23 cellular contexts compared by ENCODE assay signal in genomic region chr6:137894779-137895385, GRCh38. TPM values are rescaled to one million over a fixed set of nuclear protein-coding genes. Genes with fewer than 3 reads are reported as not detected.
A peak's percentile ranks its signal among the peaks of the same experiment; 100 is the strongest.
DNase-seq lines count a peak whose midpoint lies in the region; ATAC-seq and TF ChIP-seq lines count a peak whose summit lies in the region.
"Had no signal": no experiment of that assay in that cellular context is flagged by ENCODE, and none has a peak within 500 bp of the region (broad histone marks: within the 10 kb centered on the region; RNA-seq: fewer than 3 reads in every experiment).

No MANE protein-coding gene starts in this region.

- H3K27me3 ChIP-seq in skeletal muscle satellite cell (ENCODE audit: control insufficient read depth, insufficient read depth, low read length): no peaks in the 10 kb centered on the region
- H3K27me3 ChIP-seq: neural progenitor cell, stomach, upper lobe of right lung had no signal

- peaks cover 8% of the 10 kb centered on the region for H3K4me1 Mint-ChIP-seq in activated T-cell treated with anti-CD3 and anti-CD28 coated beads, Interleukin-2, amount 50 U/mL, for 72 hours (ENCODE audit: low read depth)
- peaks cover 37% of the 10 kb centered on the region for H3K4me1 Mint-ChIP-seq in activated T-cell treated with anti-CD3 and anti-CD28 coated beads, Interleukin-2, amount 50 U/mL, for 24 hours (ENCODE audit: low read depth)
- H3K4me1 Mint-ChIP-seq: brain, neural progenitor cell had no signal

- H3K36me3 ChIP-seq in skeletal muscle satellite cell (ENCODE audit: insufficient read depth, low read length): no peaks in the 10 kb centered on the region
- H3K36me3 ChIP-seq: neural progenitor cell, stomach, upper lobe of right lung had no signal

- H3K4me3 ChIP-seq in fibroblast of mammary gland (ENCODE audit: control insufficient read depth, low read depth, low read length) (no peak overlapping the region), skeletal muscle satellite cell (ENCODE audit: low read length) (no peak overlapping the region)
- H3K4me3 ChIP-seq: neural progenitor cell, stomach, upper lobe of right lung had no signal

- H3K27ac Mint-ChIP-seq in activated T-cell treated with anti-CD3 and anti-CD28 coated beads, Interleukin-2, amount 50 U/mL, for 72 hours: peak overlapping the region; percentile 51
- H3K27ac Mint-ChIP-seq in activated T-cell treated with anti-CD3 and anti-CD28 coated beads, Interleukin-2, amount 50 U/mL, for 24 hours: no peak overlapping the region
- H3K27ac Mint-ChIP-seq: activated CD4-positive, alpha-beta T cell treated with anti-CD3 and anti-CD28 coated beads, Interleukin-2, amount 10 ng/mL, durations not matched to agents 24 days and 14 days; activated naive CD4-positive, alpha-beta T cell treated with anti-CD3 and anti-CD28 coated beads for 36 hours; brain; CD4-positive, CD25-positive, alpha-beta regulatory T cell; IgD-negative memory B cell; mesothelial cell of epicardium; neural progenitor cell had no signal

- H3K9me3 ChIP-seq in skeletal muscle satellite cell (replicated peaks; ENCODE audit: low read length): no peaks in the 10 kb centered on the region
- H3K9me3 ChIP-seq: stomach, upper lobe of right lung had no signal

- TF ChIP-seq CTCF in fibroblast of mammary gland (conservative IDR thresholded peaks at IDR 0.05; ENCODE audit: control insufficient read depth, insufficient read depth, low read depth, low read length): no peak

- no peak for DNase-seq in activated T-cell treated with anti-CD3 and anti-CD28 coated beads, Interleukin-2, amount 50 U/mL, for 72 hours
- no peak for DNase-seq in activated T-cell treated with anti-CD3 and anti-CD28 coated beads, Interleukin-2, amount 50 U/mL, for 24 hours
- peak; percentile 28 for DNase-seq in RKO (ENCODE audit: low spot score)
- DNase-seq in fibroblast of mammary gland (ENCODE audit: low read depth): peak; percentile 69
- DNase-seq in Kasumi-1 (lab: John Stamatoyannopoulos, UW): no peak
- no peak for DNase-seq in GM19240 (ENCODE audit: insufficient read length, low spot score)
- DNase-seq: 8988T; activated CD4-positive, alpha-beta T cell treated with anti-CD3 and anti-CD28 coated beads, Interleukin-2, amount 10 ng/mL, durations not matched to agents 24 days and 14 days; activated naive CD4-positive, alpha-beta T cell treated with anti-CD3 and anti-CD28 coated beads for 36 hours; CD4-positive, CD25-positive, alpha-beta regulatory T cell; erythroblast; NCI-H1105 treated with DMSO at 0.1 percent for 48 hours; NCI-H2171 treated with DMSO at 0.1 percent for 48 hours; retina; RPMI8226; stomach; upper lobe of right lung had no signal

- H3K4me3 Mint-ChIP-seq in activated T-cell treated with anti-CD3 and anti-CD28 coated beads, Interleukin-2, amount 50 U/mL, for 72 hours: no peak overlapping the region
- no peak overlapping the region for H3K4me3 Mint-ChIP-seq in activated T-cell treated with anti-CD3 and anti-CD28 coated beads, Interleukin-2, amount 50 U/mL, for 24 hours
- H3K4me3 Mint-ChIP-seq: activated CD4-positive, alpha-beta T cell treated with anti-CD3 and anti-CD28 coated beads, Interleukin-2, amount 10 ng/mL, durations not matched to agents 24 days and 14 days; activated naive CD4-positive, alpha-beta T cell treated with anti-CD3 and anti-CD28 coated beads for 36 hours; brain; IgD-negative memory B cell; mesothelial cell of epicardium; neural progenitor cell had no signal

- peak overlapping the region; percentile 43 for H3K9ac ChIP-seq in skeletal muscle satellite cell (ENCODE audit: low read depth, low read length)
- H3K9ac ChIP-seq: neural progenitor cell had no signal

- peaks cover 0 to 2% of the 10 kb centered on the region in 2 donors for H3K9me3 Mint-ChIP-seq in activated T-cell treated with anti-CD3 and anti-CD28 coated beads, Interleukin-2, amount 50 U/mL, for 72 hours
- no peaks in the 10 kb centered on the region for H3K9me3 Mint-ChIP-seq in activated T-cell treated with anti-CD3 and anti-CD28 coated beads, Interleukin-2, amount 50 U/mL, for 24 hours

- no peaks in the 10 kb centered on the region for H3K27me3 Mint-ChIP-seq in activated T-cell treated with anti-CD3 and anti-CD28 coated beads, Interleukin-2, amount 50 U/mL, for 72 hours (ENCODE audit: low read depth)
- H3K27me3 Mint-ChIP-seq in activated T-cell treated with anti-CD3 and anti-CD28 coated beads, Interleukin-2, amount 50 U/mL, for 24 hours: no peaks in the 10 kb centered on the region
- H3K27me3 Mint-ChIP-seq: activated CD4-positive, alpha-beta T cell treated with anti-CD3 and anti-CD28 coated beads, Interleukin-2, amount 10 ng/mL, durations not matched to agents 24 days and 14 days; CD4-positive, CD25-positive, alpha-beta regulatory T cell; IgD-negative memory B cell had no signal

- peak overlapping the region; percentile 50 for H3K4me2 ChIP-seq in skeletal muscle satellite cell (ENCODE audit: low read length)
- H3K4me2 ChIP-seq: neural progenitor cell had no signal

- peaks cover 2 to 4% of the 10 kb centered on the region in 2 donors for H3K36me3 Mint-ChIP-seq in activated T-cell treated with anti-CD3 and anti-CD28 coated beads, Interleukin-2, amount 50 U/mL, for 72 hours (ENCODE audit: insufficient read depth in 2 of 2)
- no peaks in the 10 kb centered on the region for H3K36me3 Mint-ChIP-seq in activated T-cell treated with anti-CD3 and anti-CD28 coated beads, Interleukin-2, amount 50 U/mL, for 24 hours (ENCODE audit: low read depth)
- H3K36me3 Mint-ChIP-seq: brain; CD4-positive, CD25-positive, alpha-beta regulatory T cell; mesothelial cell of epicardium; neural progenitor cell had no signal

- H3K4me1 ChIP-seq in skeletal muscle satellite cell (ENCODE audit: control insufficient read depth, insufficient read depth, low read length): peaks cover 43% of the 10 kb centered on the region
- H3K4me1 ChIP-seq: neural progenitor cell, stomach, upper lobe of right lung had no signal

- ATAC-seq in activated T-cell treated with anti-CD3 and anti-CD28 coated beads, Interleukin-2, amount 50 U/mL, for 72 hours (replicated peaks in 1 of 2): no peak
- ATAC-seq in esophagus mucosa: no peak
- ATAC-seq: upper lobe of right lung had no signal

RNA-seq across cellular contexts. Expression of gene TNFAIP3, which starts 27.8 kb away (rescaled TPM):
- total RNA-seq in activated T-cell treated with anti-CD3 and anti-CD28 coated beads, Interleukin-2, amount 50 U/mL, for 72 hours: 100 to 1,000 TPM; 350 to 510 TPM
- 15.5 and 22.7 TPM in 2 replicates for total RNA-seq in skeletal muscle satellite cell (2012; rRNA removed)
- total RNA-seq in esophagus mucosa: 8.8 TPM

Comparison
In these comparisons a context has a peak if more than half of its experiments do, and no peak if none do; other contexts are left out.
1. DNase-seq: peak in RKO (single experiment) and fibroblast of mammary gland (single experiment); none in activated T-cell treated with anti-CD3 and anti-CD28 coated beads, Interleukin-2, amount 50 U/mL, for 72 hours (0 of 2), activated T-cell treated with anti-CD3 and anti-CD28 coated beads, Interleukin-2, amount 50 U/mL, for 24 hours (single experiment), Kasumi-1 (0 of 2) and GM19240 (single experiment).
2. RNA of gene TNFAIP3, which starts 27.8 kb away (total RNA-seq): 350 to 510 TPM in activated T-cell treated with anti-CD3 and anti-CD28 coated beads, Interleukin-2, amount 50 U/mL, for 72 hours; 8.8 TPM in esophagus mucosa (single experiment); every median in the first group is over 10 times any median in the second.